ENCODE assay signal across 11 cellular contexts in genomic region chr9:122144836-122145235, GRCh38. TPM values are rescaled to one million over a fixed set of nuclear protein-coding genes. Genes with fewer than 3 reads are reported as not detected.
A peak's percentile ranks its signal among the peaks of the same experiment; 100 is the strongest.
DNase-seq lines count a peak whose midpoint lies in the region; ATAC-seq and TF ChIP-seq lines count a peak whose summit lies in the region.
"Had no signal": no experiment of that assay in that cellular context is flagged by ENCODE, and none has a peak within 500 bp of the region (broad histone marks: within the 10 kb centered on the region; RNA-seq: fewer than 3 reads in every experiment).

No MANE protein-coding gene starts in this region.

- no peaks in the 10 kb centered on the region for H3F3A ChIP-seq in SU-DHL-6 (ENCODE audit: insufficient read depth)

- H3K4me3 ChIP-seq in AG04450 (ENCODE audit: low read depth, low read length) (no peak overlapping the region), SU-DHL-6 (ENCODE audit: insufficient read depth, low read length, poor library complexity, severe bottlenecking) (no peak overlapping the region), foreskin fibroblast (ENCODE audit: low read depth in 1 of 2, low read length in 2 of 2) (no peak overlapping the region), lower leg skin (ENCODE audit: low read depth, poor library complexity, severe bottlenecking) (no peak overlapping the region)
- H3K4me3 ChIP-seq: transverse colon had no signal

- 91% methylated on average over 3 of the region's 3 CpGs for WGBS in lower leg skin, 2 donors

- no peak for ATAC-seq in GM19395 (IDR thresholded peaks at IDR 0.05; ENCODE audit: unreplicated experiment)

- H3K9me2 ChIP-seq in SU-DHL-6 (replicated peaks; ENCODE audit: insufficient read depth, low read length), result no peaks in the 10 kb centered on the region

- peaks cover 3% of the 10 kb centered on the region; the same call in 1 of the 2 replicates for H3K36me3 ChIP-seq in SU-DHL-6 (ENCODE audit: low read length)

- TF ChIP-seq POLR2A in lower leg skin (IDR thresholded peaks at IDR 0.05), result no peak

- DNase-seq in AG04450 (ENCODE audit: low read depth, low spot score) (no peak), GM13977 (ENCODE audit: low spot score) (peak; percentile 20), foreskin fibroblast (peak in 1 of 2 donors; percentile 36), NCI-H82 (lab: John Stamatoyannopoulos, UW) (no peak), NCI-H774 (lab: John Stamatoyannopoulos, UW) (no peak), lower leg skin (ENCODE audit: low spot score in 2 of 2) (no peak)
- DNase-seq: activated CD4-positive, alpha-beta T cell treated with anti-CD3 and anti-CD28 coated beads, Interleukin-2, amount 50 U/mL, for 4 hours; aorta; transverse colon had no signal

- H3K27ac ChIP-seq in AG04450 (ENCODE audit: low read depth, low read length), result no peak overlapping the region
- H3K27ac ChIP-seq in SU-DHL-6 (ENCODE audit: low read depth, low read length), result no peak overlapping the region
- H3K27ac ChIP-seq: transverse colon had no signal

- H3K27me3 ChIP-seq in AG04450 (ENCODE audit: control insufficient read depth, insufficient read depth, low read length) (no peaks in the 10 kb centered on the region), SU-DHL-6 (ENCODE audit: low read length) (no peaks in the 10 kb centered on the region)
- H3K27me3 ChIP-seq: transverse colon had no signal

- H4K20me1 ChIP-seq in SU-DHL-6 (ENCODE audit: low read depth, low read length), result no peaks in the 10 kb centered on the region

- no peak overlapping the region for H2AFZ ChIP-seq in SU-DHL-6 (ENCODE audit: low read depth, low read length, severe bottlenecking)

- POLR2A ChIA-PET in AG04450 (lab: Yijun Ruan, JAX), result no interaction called here

- H3K4me2 ChIP-seq in SU-DHL-6 (ENCODE audit: low read depth, low read length, poor library complexity, severe bottlenecking), result no peak overlapping the region

- TF ChIP-seq CTCF in AG04450 (IDR thresholded peaks at IDR 0.05; ENCODE audit: low read depth, low read length), result peak; percentile 45
- TF ChIP-seq CTCF in GM13977 (IDR thresholded peaks at IDR 0.05; ENCODE audit: extremely low read depth, insufficient read depth, missing control alignments), result peak; percentile 44
- peak; percentile 33 for TF ChIP-seq CTCF in SU-DHL-6 (IDR thresholded peaks at IDR 0.05; ENCODE audit: insufficient read depth, low read length, poor library complexity, severe bottlenecking)
- peak; percentile 37 for TF ChIP-seq CTCF in foreskin fibroblast (IDR thresholded peaks at IDR 0.05; ENCODE audit: low read depth, low read length)
- no peak for TF ChIP-seq CTCF in lower leg skin (IDR thresholded peaks at IDR 0.05)

- H3K9ac ChIP-seq in SU-DHL-6 (ENCODE audit: low read length), result no peak overlapping the region

- CTCF ChIA-PET in AG04450 (lab: Charles Lee), result interaction anchor here (0.9 to 2.9 kb wide), 10 partner anchors 10 to 216 kb away, joined by 3 to 15 read pairs (median 4); partner anchors contain the start of genes MORN5 and NDUFA8

- H3K79me2 ChIP-seq in SU-DHL-6 (ENCODE audit: insufficient read depth, low read length), result no peaks in the 10 kb centered on the region

- intact Hi-C loops in lower leg skin (cut with DNase I; ENCODE audit: low total_unique reads), result no loop called here

- H3K9me3 ChIP-seq in AG04450 (ENCODE audit: control insufficient read depth, insufficient read depth, low read length) (no peaks in the 10 kb centered on the region), SU-DHL-6 (ENCODE audit: insufficient read depth, low read length) (no peaks in the 10 kb centered on the region)
- H3K9me3 ChIP-seq: transverse colon had no signal

- in situ Hi-C loops in GM13977 (cut with MboI; ENCODE audit: low pct_unique_long_range_greater_than_20kb, low sequenced_read_pairs, unreplicated experiment), result no loop called here

RNA-seq across cellular contexts. Expression of gene NDUFA8, which starts 14.7 kb away (rescaled TPM):
- 80.2 and 90.4 TPM in 2 replicates for polyA plus RNA-seq in AG04450 (2011; rRNA removed)
- 43.9 and 47.4 TPM in 2 replicates for polyA minus RNA-seq in AG04450 (2011; rRNA and poly(A)+ RNA removed)
- 10 to 100 TPM; 17.2 to 33.8 (median 28.9) TPM for total RNA-seq in lower leg skin

RNA-seq across cellular contexts. Expression of gene MORN5, which starts 14.9 kb away (rescaled TPM):
- polyA plus RNA-seq in AG04450 (2011; rRNA removed), result not detected in 2 replicates
- polyA minus RNA-seq in AG04450 (2011; rRNA and poly(A)+ RNA removed), result not detected in 2 replicates
- not detected for total RNA-seq in lower leg skin
- total RNA-seq: aorta had no signal
- polyA plus RNA-seq: aorta had no signal

RNA-seq across cellular contexts. Expression of gene TTLL11, which starts 51.7 kb away (rescaled TPM):
- polyA plus RNA-seq in AG04450 (2011; rRNA removed), result 4.6 and 5.4 TPM in 2 replicates
- 5.7 and 6.1 TPM in 2 replicates for polyA minus RNA-seq in AG04450 (2011; rRNA and poly(A)+ RNA removed)
- total RNA-seq in lower leg skin, result 10 to 100 TPM in 1 of 4 donors, 1 to 10 TPM in 3; 9.1 to 14.6 (median 9.7) TPM

Comparison
In these comparisons a context has a peak if more than half of its experiments do, and no peak if none do; other contexts are left out.
1. CTCF ChIP-seq: peak in AG04450 (single experiment), GM13977 (single experiment), SU-DHL-6 (single experiment) and foreskin fibroblast (single experiment); none in lower leg skin (0 of 3).